In the genomic region with DNA sequence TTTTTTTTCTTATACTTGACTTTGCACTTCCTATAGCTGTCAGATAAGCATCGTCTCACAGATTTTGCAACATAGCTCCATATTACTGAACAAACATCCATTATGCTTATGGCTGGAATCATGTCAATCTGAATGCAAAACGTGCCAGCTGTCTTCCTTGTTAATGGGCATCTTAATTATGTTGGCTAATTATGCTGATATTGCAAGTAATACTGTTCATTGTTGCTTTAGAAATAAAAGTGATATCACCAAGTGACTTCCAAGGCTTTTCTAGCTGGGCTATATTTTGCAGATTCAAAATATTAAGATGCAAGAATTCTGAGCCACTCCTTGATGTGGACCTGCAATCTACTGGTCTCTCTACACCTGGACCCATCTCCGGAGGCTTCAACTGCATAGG, we compare ENCODE assay signal across 22 cellular contexts.
DNase-seq lines count a peak whose midpoint lies in the region; ATAC-seq, FAIRE-seq and TF ChIP-seq lines count a peak whose summit lies in the region.
"Had no signal": no experiment of that assay in that cellular context is flagged by ENCODE, and none has a peak within 500 bp of the region (broad histone marks: within the 10 kb centered on the region; RNA-seq: fewer than 3 reads in every experiment).

No MANE protein-coding gene starts in this region.

- H3K4me2 ChIP-seq in K562 (ENCODE audit: insufficient read depth, low read length) = no peak overlapping the region

- ATAC-seq in K562 (no peak), HG03175 (IDR thresholded peaks at IDR 0.05; ENCODE audit: unreplicated experiment) (no peak)
- no peak for ATAC-seq in naive thymus-derived CD8-positive, alpha-beta T cell

- no peak overlapping the region for H3K4me3 Mint-ChIP-seq in activated naive CD8-positive, alpha-beta T cell
- H3K4me3 Mint-ChIP-seq in activated naive CD8-positive, alpha-beta T cell treated with anti-CD3 and anti-CD28 coated beads for 36 hours = no peak overlapping the region
- no peak overlapping the region for H3K4me3 Mint-ChIP-seq in naive thymus-derived CD8-positive, alpha-beta T cell
- H3K4me3 Mint-ChIP-seq: HFFc6 had no signal

- peaks cover 39% of the 10 kb centered on the region for H3K4me1 Mint-ChIP-seq in activated naive CD8-positive, alpha-beta T cell (ENCODE audit: low read depth)
- peaks cover 27% of the 10 kb centered on the region for H3K4me1 Mint-ChIP-seq in activated naive CD8-positive, alpha-beta T cell treated with anti-CD3 and anti-CD28 coated beads for 36 hours
- H3K4me1 Mint-ChIP-seq in naive thymus-derived CD8-positive, alpha-beta T cell = peaks cover 10 to 41% (median 37%) of the 10 kb centered on the region in 4 donors

- no peak overlapping the region for H3K27ac ChIP-seq in K562 (ENCODE audit: extremely low read depth, low read depth, low read length)
- H3K27ac ChIP-seq: Peyer's patch, SJSA1 had no signal

- H3K27me3 Mint-ChIP-seq in activated naive CD8-positive, alpha-beta T cell = no peaks in the 10 kb centered on the region
- H3K27me3 Mint-ChIP-seq in activated naive CD8-positive, alpha-beta T cell treated with anti-CD3 and anti-CD28 coated beads for 36 hours = no peaks in the 10 kb centered on the region
- no peaks in the 10 kb centered on the region for H3K27me3 Mint-ChIP-seq in naive thymus-derived CD8-positive, alpha-beta T cell
- H3K27me3 Mint-ChIP-seq: CD4-positive, CD25-positive, alpha-beta regulatory T cell had no signal

- no peaks in the 10 kb centered on the region for H3K9me1 ChIP-seq in K562 (ENCODE audit: control insufficient read depth, insufficient read depth, low read length)

- WGBS in K562 (ENCODE audit: insufficient coverage, low coverage, missing lambda C conversion rate) = 0% methylated on average over 3 of the region's 3 CpGs

- TF ChIP-seq EP300 in K562 (IDR thresholded peaks at IDR 0.05; ENCODE audit: low read length) = no peak

- DNase-seq in activated naive CD8-positive, alpha-beta T cell treated with anti-CD3 and anti-CD28 coated beads for 36 hours = no peak
- DNase-seq in NCI-H1105 (lab: John Stamatoyannopoulos, UW) (peak; percentile 9), K562 (ENCODE audit: extremely low read depth in 1 of 4, low spot score in 3 of 4) (no peak)
- DNase-seq in naive thymus-derived CD8-positive, alpha-beta T cell = no peak
- DNase-seq in activated effector memory CD4-positive, alpha-beta T cell treated with Interleukin-2 at 50 U/mL for 16 hours = no peak
- DNase-seq: CD4-positive, CD25-positive, alpha-beta regulatory T cell; COR-L47; DND-41; H7; HFFc6; KG1; NCI-H187 treated with DMSO at 0.1 percent for 48 hours; NCI-H2107; NCI-H2227 treated with DMSO at 0.1 percent for 48 hours; NCI-H510A; NCI-H748 treated with DMSO at 0.1 percent for 48 hours; NK-92 treated with Interleukin-12 subunit alpha and Interleukin-12 subunit beta, amount 100 ng/mL, for 24 hours; Peyer's patch had no signal

- H3K4me3 ChIP-seq in K562 = no peak overlapping the region
- H3K4me3 ChIP-seq: Peyer's patch, SJSA1 had no signal

- no peaks in the 10 kb centered on the region for H3K9me3 Mint-ChIP-seq in activated naive CD8-positive, alpha-beta T cell (ENCODE audit: low read depth)
- H3K9me3 Mint-ChIP-seq in activated naive CD8-positive, alpha-beta T cell treated with anti-CD3 and anti-CD28 coated beads for 36 hours = peaks cover 6% of the 10 kb centered on the region
- H3K9me3 Mint-ChIP-seq in naive thymus-derived CD8-positive, alpha-beta T cell = peaks cover 0 to 2% (median 0%) of the 10 kb centered on the region in 9 donors
- H3K9me3 Mint-ChIP-seq: HFFc6 had no signal

- intact Hi-C loops in K562 (cut with micrococcal nuclease) = no loop called here

- TF ChIP-seq CTCF in K562 (IDR thresholded peaks at IDR 0.05 in 2 of 3, conservative IDR thresholded peaks at IDR 0.05 in 1 of 3; ENCODE audit: insufficient read depth in 2 of 3, low read depth in 1 of 3, low read length in 3 of 3) = no peak

- no peak for TF ChIP-seq POLR2A in K562 (conservative IDR thresholded peaks at IDR 0.05)

- H3K79me2 ChIP-seq in K562 (ENCODE audit: control insufficient read depth, insufficient read depth, low read length) = no peaks in the 10 kb centered on the region

- no peak overlapping the region for H2AFZ ChIP-seq in K562 (ENCODE audit: low read depth, low read length)

- H3K27me3 ChIP-seq in K562 (ENCODE audit: control insufficient read depth in 2 of 2, insufficient read depth in 2 of 2, low read length in 2 of 2) = no peaks in the 10 kb centered on the region; a peak in 1 of 5 replicates
- H3K27me3 ChIP-seq: Peyer's patch, SJSA1 had no signal

- BruUV-seq in K562 (replicated peaks; lab: Mats Ljungman, UMichigan) = no TSS peak

- H3K9me3 ChIP-seq in K562 (replicated peaks; ENCODE audit: control insufficient read depth, insufficient read depth, low read depth, low read length) = no peaks in the 10 kb centered on the region
- H3K9me3 ChIP-seq: Peyer's patch, SJSA1 had no signal

- H3K9ac ChIP-seq in K562 (ENCODE audit: insufficient read depth in 1 of 2, low read depth in 2 of 2, low read length in 2 of 2) = no peak overlapping the region

- no peak for FAIRE-seq in K562 (lab: Jason Lieb, UNC)
- FAIRE-seq: GM12891 had no signal

- H3K27ac Mint-ChIP-seq in activated naive CD8-positive, alpha-beta T cell = peak overlapping the region; percentile 35
- H3K27ac Mint-ChIP-seq in activated naive CD8-positive, alpha-beta T cell treated with anti-CD3 and anti-CD28 coated beads for 36 hours = no peak overlapping the region
- H3K27ac Mint-ChIP-seq in naive thymus-derived CD8-positive, alpha-beta T cell = peak overlapping the region in 6 of 10 donors; percentile 11 to 64 (median 24)
- H3K27ac Mint-ChIP-seq: HFFc6 had no signal

- POLR2A ChIA-PET in K562 (lab: Yijun Ruan, JAX) = no interaction called here
- POLR2A ChIA-PET in naive thymus-derived CD8-positive, alpha-beta T cell (lab: Charles Lee) = interaction anchor here (1.1 kb wide), 1 partner anchor 29 kb away, joined by 3 read pairs; no protein-coding TSS in a partner anchor

- in situ Hi-C loops in K562 (cut with MboI) = no loop called here

- H3K36me3 Mint-ChIP-seq in activated naive CD8-positive, alpha-beta T cell = peaks cover 2% of the 10 kb centered on the region
- peaks cover 5% of the 10 kb centered on the region for H3K36me3 Mint-ChIP-seq in activated naive CD8-positive, alpha-beta T cell treated with anti-CD3 and anti-CD28 coated beads for 36 hours
- H3K36me3 Mint-ChIP-seq in naive thymus-derived CD8-positive, alpha-beta T cell = peaks cover 0 to 3% (median 0%) of the 10 kb centered on the region in 3 donors

- no peaks in the 10 kb centered on the region for H3K4me1 ChIP-seq in K562 (replicated peaks in 1 of 2; ENCODE audit: control insufficient read depth in 2 of 2, insufficient read depth in 2 of 2, low read length in 2 of 2)
- H3K4me1 ChIP-seq: Peyer's patch, SJSA1 had no signal

- no peak for TF ChIP-seq RAD21 in K562 (CRISPR knock-in tag; conservative IDR thresholded peaks at IDR 0.05 in 1 of 2, IDR thresholded peaks at IDR 0.05 in 1 of 2)

- H3K36me3 ChIP-seq in K562 (ENCODE audit: control insufficient read depth, insufficient read depth, low read length) = no peaks in the 10 kb centered on the region
- H3K36me3 ChIP-seq: Peyer's patch, SJSA1 had no signal

- no peaks in the 10 kb centered on the region for H4K20me1 ChIP-seq in K562 (replicated peaks; ENCODE audit: control insufficient read depth, insufficient read depth, low read length)

- CTCF ChIA-PET in K562 (lab: Yijun Ruan, JAX; ENCODE audit: low intra/inter-chr PET ratio) = no interaction called here

TF ChIP-seq in K562, 482 proteins besides CTCF, POLR2A, EP300 and RAD21:
- TF ChIP-seq, protein P1, sequence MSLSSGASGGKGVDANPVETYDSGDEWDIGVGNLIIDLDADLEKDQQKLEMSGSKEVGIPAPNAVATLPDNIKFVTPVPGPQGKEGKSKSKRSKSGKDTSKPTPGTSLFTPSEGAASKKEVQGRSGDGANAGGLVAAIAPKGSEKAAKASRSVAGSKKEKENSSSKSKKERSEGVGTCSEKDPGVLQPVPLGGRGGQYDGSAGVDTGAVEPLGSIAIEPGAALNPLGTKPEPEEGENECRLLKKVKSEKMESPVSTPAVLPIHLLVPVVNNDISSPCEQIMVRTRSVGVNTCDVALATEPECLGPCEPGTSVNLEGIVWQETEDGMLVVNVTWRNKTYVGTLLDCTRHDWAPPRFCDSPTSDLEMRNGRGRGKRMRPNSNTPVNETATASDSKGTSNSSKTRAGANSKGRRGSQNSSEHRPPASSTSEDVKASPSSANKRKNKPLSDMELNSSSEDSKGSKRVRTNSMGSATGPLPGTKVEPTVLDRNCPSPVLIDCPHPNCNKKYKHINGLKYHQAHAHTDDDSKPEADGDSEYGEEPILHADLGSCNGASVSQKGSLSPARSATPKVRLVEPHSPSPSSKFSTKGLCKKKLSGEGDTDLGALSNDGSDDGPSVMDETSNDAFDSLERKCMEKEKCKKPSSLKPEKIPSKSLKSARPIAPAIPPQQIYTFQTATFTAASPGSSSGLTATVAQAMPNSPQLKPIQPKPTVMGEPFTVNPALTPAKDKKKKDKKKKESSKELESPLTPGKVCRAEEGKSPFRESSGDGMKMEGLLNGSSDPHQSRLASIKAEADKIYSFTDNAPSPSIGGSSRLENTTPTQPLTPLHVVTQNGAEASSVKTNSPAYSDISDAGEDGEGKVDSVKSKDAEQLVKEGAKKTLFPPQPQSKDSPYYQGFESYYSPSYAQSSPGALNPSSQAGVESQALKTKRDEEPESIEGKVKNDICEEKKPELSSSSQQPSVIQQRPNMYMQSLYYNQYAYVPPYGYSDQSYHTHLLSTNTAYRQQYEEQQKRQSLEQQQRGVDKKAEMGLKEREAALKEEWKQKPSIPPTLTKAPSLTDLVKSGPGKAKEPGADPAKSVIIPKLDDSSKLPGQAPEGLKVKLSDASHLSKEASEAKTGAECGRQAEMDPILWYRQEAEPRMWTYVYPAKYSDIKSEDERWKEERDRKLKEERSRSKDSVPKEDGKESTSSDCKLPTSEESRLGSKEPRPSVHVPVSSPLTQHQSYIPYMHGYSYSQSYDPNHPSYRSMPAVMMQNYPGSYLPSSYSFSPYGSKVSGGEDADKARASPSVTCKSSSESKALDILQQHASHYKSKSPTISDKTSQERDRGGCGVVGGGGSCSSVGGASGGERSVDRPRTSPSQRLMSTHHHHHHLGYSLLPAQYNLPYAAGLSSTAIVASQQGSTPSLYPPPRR (CRISPR knock-in tag; IDR thresholded peaks at IDR 0.05; ENCODE audit: borderline replicate concordance) = no peak
- TF ChIP-seq ZNF316 (IDR thresholded peaks at IDR 0.05) = peak; percentile 37; the same call in 1 of the 2 replicates
- TF ChIP-seq C11orf30 (IDR thresholded peaks at IDR 0.05; ENCODE audit: low read depth) = peak; percentile 24; the same call in 1 of the 2 replicates
- no peak for TF ChIP-seq ESRRB (CRISPR knock-in tag; IDR thresholded peaks at IDR 0.05; ENCODE audit: borderline replicate concordance)
